ENCODE assay signal across 14 cellular contexts in genomic region chr13:21328836-21329477, GRCh38.
DNase-seq lines count a peak whose midpoint lies in the region; ATAC-seq and TF ChIP-seq lines count a peak whose summit lies in the region.
"Had no signal": no experiment of that assay in that cellular context is flagged by ENCODE, and none has a peak within 500 bp of the region (broad histone marks: within the 10 kb centered on the region; RNA-seq: fewer than 3 reads in every experiment).

No MANE protein-coding gene starts in this region.

- no peaks in the 10 kb centered on the region for H3K36me3 Mint-ChIP-seq in activated CD8-positive, alpha-beta T cell treated with anti-CD3 and anti-CD28 coated beads for 36 hours (ENCODE audit: low read depth)
- peaks cover 9% of the 10 kb centered on the region for H3K36me3 Mint-ChIP-seq in activated CD8-positive, alpha-beta T cell treated with anti-CD3 and anti-CD28 coated beads, Interleukin-2, amount 10 ng/mL, durations not matched to agents 7 days and 5 days (ENCODE audit: low read depth)
- H3K36me3 Mint-ChIP-seq in T-helper 2 cell treated with Interferon-gamma antibody and Interleukin-4, amounts not matched to agents 5 μg/mL and 100 μg/mL, for 36 hours (ENCODE audit: low read depth), result peaks cover 19% of the 10 kb centered on the region
- no peaks in the 10 kb centered on the region for H3K36me3 Mint-ChIP-seq in stimulated activated effector memory CD8-positive, alpha-beta T cell treated with anti-CD3 and anti-CD28 coated beads, Interleukin-12 subunit alpha, Interleukin-12 subunit beta, amount 100 ng/mL, for 72 hours

- peak overlapping the region; percentile 0 for H3K27ac Mint-ChIP-seq in activated CD8-positive, alpha-beta T cell treated with anti-CD3 and anti-CD28 coated beads for 36 hours
- H3K27ac Mint-ChIP-seq in activated CD8-positive, alpha-beta T cell treated with anti-CD3 and anti-CD28 coated beads, Interleukin-2, amount 10 ng/mL, durations not matched to agents 7 days and 5 days, result no peak overlapping the region
- peak overlapping the region; percentile 19 for H3K27ac Mint-ChIP-seq in T-helper 2 cell treated with Interferon-gamma antibody and Interleukin-4, amounts not matched to agents 5 μg/mL and 100 μg/mL, for 36 hours
- H3K27ac Mint-ChIP-seq in stimulated activated effector memory CD8-positive, alpha-beta T cell treated with anti-CD3 and anti-CD28 coated beads, Interleukin-12 subunit alpha, Interleukin-12 subunit beta, amount 100 ng/mL, for 72 hours, result peak overlapping the region; percentile 1
- H3K27ac Mint-ChIP-seq: nephron had no signal

- DNase-seq in activated CD8-positive, alpha-beta T cell treated with anti-CD3 and anti-CD28 coated beads for 36 hours, result peak; percentile 12
- DNase-seq in activated CD8-positive, alpha-beta T cell treated with anti-CD3 and anti-CD28 coated beads, Interleukin-2, amount 10 ng/mL, durations not matched to agents 7 days and 5 days, result no peak
- DNase-seq in T-helper 2 cell treated with Interferon-gamma antibody and Interleukin-4, amounts not matched to agents 5 μg/mL and 100 μg/mL, for 36 hours (ENCODE audit: low spot score), result no peak
- DNase-seq in stimulated activated effector memory CD8-positive, alpha-beta T cell treated with anti-CD3 and anti-CD28 coated beads, Interleukin-12 subunit alpha, Interleukin-12 subunit beta, amount 100 ng/mL, for 72 hours (ENCODE audit: low spot score in 2 of 2), result peak in 1 of 2 donors; percentile 62
- DNase-seq in midbrain (lab: John Stamatoyannopoulos, UW) (no peak), NCI-H1436 treated with DMSO at 0.1 percent for 48 hours (lab: John Stamatoyannopoulos, UW) (no peak), NCI-H187 (lab: John Stamatoyannopoulos, UW) (no peak)
- DNase-seq: foreskin fibroblast; NCI-H2107; stimulated activated CD4-positive, alpha-beta T cell treated with anti-CD3 and anti-CD28 coated beads, Interleukin-15, amount 100 ng/mL, for 24 hours; testis; WERI-Rb-1 had no signal

- H3K9me3 Mint-ChIP-seq in activated CD8-positive, alpha-beta T cell treated with anti-CD3 and anti-CD28 coated beads for 36 hours, result no peaks in the 10 kb centered on the region
- no peaks in the 10 kb centered on the region for H3K9me3 Mint-ChIP-seq in activated CD8-positive, alpha-beta T cell treated with anti-CD3 and anti-CD28 coated beads, Interleukin-2, amount 10 ng/mL, durations not matched to agents 7 days and 5 days (ENCODE audit: insufficient read depth)
- H3K9me3 Mint-ChIP-seq in T-helper 2 cell treated with Interferon-gamma antibody and Interleukin-4, amounts not matched to agents 5 μg/mL and 100 μg/mL, for 36 hours, result no peaks in the 10 kb centered on the region
- no peaks in the 10 kb centered on the region for H3K9me3 Mint-ChIP-seq in stimulated activated effector memory CD8-positive, alpha-beta T cell treated with anti-CD3 and anti-CD28 coated beads, Interleukin-12 subunit alpha, Interleukin-12 subunit beta, amount 100 ng/mL, for 72 hours
- H3K9me3 Mint-ChIP-seq: nephron had no signal

- peak; percentile 41 for ATAC-seq in activated CD8-positive, alpha-beta T cell treated with anti-CD3 and anti-CD28 coated beads for 36 hours
- no peak for ATAC-seq in activated CD8-positive, alpha-beta T cell treated with anti-CD3 and anti-CD28 coated beads, Interleukin-2, amount 10 ng/mL, durations not matched to agents 7 days and 5 days
- ATAC-seq in HG02642 (IDR thresholded peaks at IDR 0.05; ENCODE audit: poor library complexity, unreplicated experiment), result peak; percentile 35
- peak; percentile 75 for ATAC-seq in stimulated activated effector memory CD8-positive, alpha-beta T cell treated with anti-CD3 and anti-CD28 coated beads, Interleukin-12 subunit alpha, Interleukin-12 subunit beta, amount 100 ng/mL, for 72 hours

- H3K4me3 Mint-ChIP-seq in activated CD8-positive, alpha-beta T cell treated with anti-CD3 and anti-CD28 coated beads for 36 hours, result no peak overlapping the region
- no peak overlapping the region for H3K4me3 Mint-ChIP-seq in activated CD8-positive, alpha-beta T cell treated with anti-CD3 and anti-CD28 coated beads, Interleukin-2, amount 10 ng/mL, durations not matched to agents 7 days and 5 days
- H3K4me3 Mint-ChIP-seq in T-helper 2 cell treated with Interferon-gamma antibody and Interleukin-4, amounts not matched to agents 5 μg/mL and 100 μg/mL, for 36 hours, result peak overlapping the region; percentile 9
- peak overlapping the region; percentile 21 for H3K4me3 Mint-ChIP-seq in stimulated activated effector memory CD8-positive, alpha-beta T cell treated with anti-CD3 and anti-CD28 coated beads, Interleukin-12 subunit alpha, Interleukin-12 subunit beta, amount 100 ng/mL, for 72 hours

- no peak for TF ChIP-seq CTCF in activated CD8-positive, alpha-beta T cell treated with anti-CD3 and anti-CD28 coated beads for 36 hours (IDR thresholded peaks at IDR 0.05)

- no peaks in the 10 kb centered on the region for H3K27me3 Mint-ChIP-seq in activated CD8-positive, alpha-beta T cell treated with anti-CD3 and anti-CD28 coated beads for 36 hours
- no peaks in the 10 kb centered on the region for H3K27me3 Mint-ChIP-seq in activated CD8-positive, alpha-beta T cell treated with anti-CD3 and anti-CD28 coated beads, Interleukin-2, amount 10 ng/mL, durations not matched to agents 7 days and 5 days (ENCODE audit: low read depth)
- no peaks in the 10 kb centered on the region for H3K27me3 Mint-ChIP-seq in T-helper 2 cell treated with Interferon-gamma antibody and Interleukin-4, amounts not matched to agents 5 μg/mL and 100 μg/mL, for 36 hours (ENCODE audit: low read depth)

- intact Hi-C loops in activated CD8-positive, alpha-beta T cell treated with anti-CD3 and anti-CD28 coated beads for 36 hours (cut with micrococcal nuclease), result no loop called here

- CTCF ChIA-PET in activated CD8-positive, alpha-beta T cell treated with anti-CD3 and anti-CD28 coated beads for 36 hours (lab: Charles Lee), result interaction anchor here (1.2 to 1.8 kb wide), 2 partner anchors 32 to 149 kb away, joined by 5 to 6 read pairs; no protein-coding TSS in a partner anchor
- CTCF ChIA-PET in activated CD8-positive, alpha-beta T cell treated with anti-CD3 and anti-CD28 coated beads, Interleukin-2, amount 10 ng/mL, durations not matched to agents 7 days and 5 days (lab: Charles Lee), result interaction anchor here (1.2 to 1.5 kb wide), 2 partner anchors 32 to 148 kb away, joined by 4 to 5 read pairs; no protein-coding TSS in a partner anchor

- POLR2A ChIA-PET in activated CD8-positive, alpha-beta T cell treated with anti-CD3 and anti-CD28 coated beads for 36 hours (lab: Charles Lee), result interaction anchor here (0.6 kb wide), 1 partner anchor 218 kb away, joined by 3 read pairs; no protein-coding TSS in a partner anchor
- POLR2A ChIA-PET in activated CD8-positive, alpha-beta T cell treated with anti-CD3 and anti-CD28 coated beads, Interleukin-2, amount 10 ng/mL, durations not matched to agents 7 days and 5 days (lab: Charles Lee), result interaction anchor here (1.7 kb wide), 1 partner anchor 15 kb away, joined by 7 read pairs; no protein-coding TSS in a partner anchor

- H3K4me1 Mint-ChIP-seq in activated CD8-positive, alpha-beta T cell treated with anti-CD3 and anti-CD28 coated beads for 36 hours (ENCODE audit: low read depth), result peaks cover 23% of the 10 kb centered on the region
- H3K4me1 Mint-ChIP-seq in activated CD8-positive, alpha-beta T cell treated with anti-CD3 and anti-CD28 coated beads, Interleukin-2, amount 10 ng/mL, durations not matched to agents 7 days and 5 days (ENCODE audit: low read depth), result peaks cover 28% of the 10 kb centered on the region
- H3K4me1 Mint-ChIP-seq in T-helper 2 cell treated with Interferon-gamma antibody and Interleukin-4, amounts not matched to agents 5 μg/mL and 100 μg/mL, for 36 hours (ENCODE audit: low read depth), result peaks cover 41% of the 10 kb centered on the region
- peaks cover 45% of the 10 kb centered on the region for H3K4me1 Mint-ChIP-seq in stimulated activated effector memory CD8-positive, alpha-beta T cell treated with anti-CD3 and anti-CD28 coated beads, Interleukin-12 subunit alpha, Interleukin-12 subunit beta, amount 100 ng/mL, for 72 hours
- H3K4me1 Mint-ChIP-seq: nephron had no signal

Comparison
In these comparisons a context has a peak if more than half of its experiments do, and no peak if none do; other contexts are left out.
1. H3K4me3 Mint-ChIP-seq: peak in T-helper 2 cell treated with Interferon-gamma antibody and Interleukin-4, amounts not matched to agents 5 μg/mL and 100 μg/mL, for 36 hours (single experiment) and stimulated activated effector memory CD8-positive, alpha-beta T cell treated with anti-CD3 and anti-CD28 coated beads, Interleukin-12 subunit alpha, Interleukin-12 subunit beta, amount 100 ng/mL, for 72 hours (single experiment); none in activated CD8-positive, alpha-beta T cell treated with anti-CD3 and anti-CD28 coated beads for 36 hours (single experiment) and activated CD8-positive, alpha-beta T cell treated with anti-CD3 and anti-CD28 coated beads, Interleukin-2, amount 10 ng/mL, durations not matched to agents 7 days and 5 days (single experiment).